ENCODE assay signal across 8 cellular contexts in genomic region chr5:147188200-147189108, GRCh38. TPM values are rescaled to one million over a fixed set of nuclear protein-coding genes. Genes with fewer than 3 reads are reported as not detected.
DNase-seq lines count a peak whose midpoint lies in the region; TF ChIP-seq lines count a peak whose summit lies in the region.

No MANE protein-coding gene starts in this region.

- no peak overlapping the region for H4K91ac ChIP-seq in H9 (ENCODE audit: insufficient read length, low read depth, low read length)

- no peak overlapping the region for H3K18ac ChIP-seq in H9 (ENCODE audit: insufficient read length, low read depth, low read length)

- H3K27me3 Mint-ChIP-seq in H9 (ENCODE audit: low read depth) = peaks cover 2% of the 10 kb centered on the region; the same call in 1 of the 2 replicates
- H3K27me3 Mint-ChIP-seq in MCF 10A (ENCODE audit: insufficient read depth, unreplicated experiment) = no peaks in the 10 kb centered on the region

- no TSS peak for BruUV-seq in MCF 10A (replicated peaks; lab: Mats Ljungman, UMichigan)

- TF ChIP-seq CTCF in H9 (conservative IDR thresholded peaks at IDR 0.05) (peak; percentile 91), MM.1S (IDR thresholded peaks at IDR 0.05; ENCODE audit: low read length) (peak; percentile 83), MCF 10A (IDR thresholded peaks at IDR 0.05; ENCODE audit: unreplicated experiment) (peak; percentile 91)

- H3F3A ChIP-seq in MM.1S (ENCODE audit: insufficient read depth, low read length) = no peaks in the 10 kb centered on the region

- H3K27ac Mint-ChIP-seq in H9 = no peak overlapping the region; a peak in 1 of 7 replicates
- H3K27ac Mint-ChIP-seq in MCF 10A (ENCODE audit: low read depth, unreplicated experiment) = no peak overlapping the region

- no peaks in the 10 kb centered on the region for H3K23me2 ChIP-seq in H9 (ENCODE audit: insufficient read length, low read depth, low read length, poor library complexity, severe bottlenecking)

- H3K14ac ChIP-seq in H9 (ENCODE audit: insufficient read depth, low read length) = no peak overlapping the region

- H2AFZ ChIP-seq in H9 (ENCODE audit: low read length) (peak overlapping the region; percentile 85), MM.1S (ENCODE audit: low read length) (peak overlapping the region; percentile 77)

- POLR2A ChIA-PET in MCF 10A (lab: Yijun Ruan, JAX) = interaction anchor here (0.5 to 1.0 kb wide), 5 partner anchors 65 to 655 kb away, joined by 3 to 6 read pairs (median 4); no protein-coding TSS in a partner anchor

- H3K4me1 Mint-ChIP-seq in H9 (peaks cover 32 to 35% of the 10 kb centered on the region in 2 experiments), MCF 10A (ENCODE audit: insufficient read depth, unreplicated experiment) (no peaks in the 10 kb centered on the region)

- H2BK12ac ChIP-seq in H9 (ENCODE audit: insufficient read length, low read depth, low read length) = no peak overlapping the region

- intact Hi-C loops in MCF 10A (cut with micrococcal nuclease) = loop anchor here (1.0 to 5.0 kb wide), 5 partner anchors 91 to 655 kb away; no protein-coding TSS in a partner anchor

- no peak overlapping the region for H4K5ac ChIP-seq in H9 (ENCODE audit: insufficient read length, low read depth, low read length)

- no peak overlapping the region for H2AK5ac ChIP-seq in H9 (ENCODE audit: insufficient read length, low read length)

- H3K27ac ChIP-seq in H9 (ENCODE audit: insufficient read length, low read depth, low read length) = no peak overlapping the region
- no peak overlapping the region for H3K27ac ChIP-seq in MM.1S (ENCODE audit: low read length)

- DNase-seq in stimulated activated CD4-positive, alpha-beta T cell treated with anti-CD3 and anti-CD28 coated beads, Interleukin-12 subunit alpha, Interleukin-12 subunit beta, amount 100 ng/mL, for 4 hours = peak; percentile 3
- DNase-seq in stimulated activated CD4-positive, alpha-beta T cell treated with anti-CD3 and anti-CD28 coated beads, Interleukin-4, amount 100 ng/mL, for 1 hour = no peak
- DNase-seq in H9 = peak; percentile 38
- peak; percentile 83 for DNase-seq in MM.1S
- DNase-seq in SHP77 (lab: John Stamatoyannopoulos, UW) = peak; percentile 68 to 70
- DNase-seq in MCF 10A (ENCODE audit: unreplicated experiment) = peak; percentile 82
- peak; percentile 97 for DNase-seq in inferior parietal cortex (ENCODE audit: extremely low spot score)
- DNase-seq in stimulated activated CD4-positive, alpha-beta T cell treated with anti-CD3 and anti-CD28 coated beads, Interleukin-1b, Interleukin-23, amount 100 ng/mL, for 48 hours = peak; percentile 5

- H2BK20ac ChIP-seq in H9 (ENCODE audit: low read depth, low read length, poor library complexity, severe bottlenecking) = no peak overlapping the region

- H2BK15ac ChIP-seq in H9 (ENCODE audit: low read depth, low read length) = no peak overlapping the region

- no peaks in the 10 kb centered on the region for H3K9me2 ChIP-seq in MM.1S (replicated peaks; ENCODE audit: insufficient read depth, low read length)

- CTCF ChIA-PET in MCF 10A (lab: Yijun Ruan, JAX) = interaction anchor here (0.6 to 7.4 kb wide), 111 partner anchors 11 to 845 kb away, joined by 3 to 139 read pairs (median 4); no protein-coding TSS in a partner anchor

- no peak overlapping the region for H3K4ac ChIP-seq in H9 (ENCODE audit: low read depth, low read length)

- no peak overlapping the region for H4K8ac ChIP-seq in H9 (replicated peaks; ENCODE audit: insufficient read length, low read depth, low read length)

- no peaks in the 10 kb centered on the region for H3K36me3 Mint-ChIP-seq in H9 (ENCODE audit: insufficient read depth in 1 of 3, low read depth in 3 of 3)
- no peaks in the 10 kb centered on the region for H3K36me3 Mint-ChIP-seq in MCF 10A (ENCODE audit: insufficient read depth, unreplicated experiment)

- H3K4me3 Mint-ChIP-seq in H9 = no peak overlapping the region
- no peak overlapping the region for H3K4me3 Mint-ChIP-seq in MCF 10A (ENCODE audit: unreplicated experiment)

- no peak overlapping the region for H3K23ac ChIP-seq in H9 (ENCODE audit: insufficient read length, low read depth, low read length)

- H3K9me3 Mint-ChIP-seq in H9 (no peaks in the 10 kb centered on the region; a peak in 1 of 5 replicates), MCF 10A (ENCODE audit: unreplicated experiment) (peaks cover 7% of the 10 kb centered on the region)

- H3K4me2 ChIP-seq in H9 (ENCODE audit: insufficient read depth, insufficient read length, low read length) = no peak overlapping the region
- H3K4me2 ChIP-seq in MM.1S (ENCODE audit: low read depth, low read length) = peak overlapping the region; percentile 61

- H3K79me2 ChIP-seq in H9 (ENCODE audit: insufficient read depth, low read length) = no peaks in the 10 kb centered on the region
- H3K79me2 ChIP-seq in MM.1S (ENCODE audit: low read length) = no peaks in the 10 kb centered on the region

- H2BK120ac ChIP-seq in H9 (ENCODE audit: low read depth, low read length, poor library complexity, severe bottlenecking) = no peak overlapping the region

- H3K79me1 ChIP-seq in H9 (ENCODE audit: insufficient read depth, low read depth, low read length, poor library complexity, severe bottlenecking) = no peaks in the 10 kb centered on the region

- H4K20me1 ChIP-seq in H9 (ENCODE audit: control insufficient read depth, insufficient read depth, insufficient read length) (no peaks in the 10 kb centered on the region), MM.1S (ENCODE audit: insufficient read depth, low read length) (no peaks in the 10 kb centered on the region)

- H3T11ph ChIP-seq in H9 (ENCODE audit: low read length) = no peak overlapping the region

- no peaks in the 10 kb centered on the region for H3K36me3 ChIP-seq in MM.1S (replicated peaks; ENCODE audit: insufficient read depth, low read length)

- H3K4me1 ChIP-seq in H9 (ENCODE audit: insufficient read depth, low read length) = peaks cover 12% of the 10 kb centered on the region
- no peaks in the 10 kb centered on the region for H3K4me1 ChIP-seq in MM.1S (ENCODE audit: low read length)

- H3K56ac ChIP-seq in H9 (ENCODE audit: insufficient read length, low read depth, low read length) = no peak overlapping the region

- H3K27me3 ChIP-seq in H9 (ENCODE audit: insufficient read depth, low read length) (no peaks in the 10 kb centered on the region), MM.1S (replicated peaks; ENCODE audit: insufficient read depth, low read length) (no peaks in the 10 kb centered on the region)

- H3K9me3 ChIP-seq in H9 (ENCODE audit: control insufficient read depth, low read depth, low read length) = no peaks in the 10 kb centered on the region
- no peaks in the 10 kb centered on the region for H3K9me3 ChIP-seq in MM.1S (replicated peaks; ENCODE audit: insufficient read depth, low read length)

- no CpG with 5 or more reads among the region's 20 CpGs for WGBS in H9 (ENCODE audit: extremely low coverage, insufficient read length, low lambda C conversion rate)

- H2BK5ac ChIP-seq in H9 (ENCODE audit: insufficient read length, low read length) = no peak overlapping the region

- peak overlapping the region; percentile 12; the same call in 1 of the 2 replicates for H3K4me3 ChIP-seq in MM.1S (ENCODE audit: low read length)

- H3K9ac ChIP-seq in H9 (ENCODE audit: extremely low read depth, insufficient read length, low read length) (no peak overlapping the region), MM.1S (ENCODE audit: low read length) (no peak overlapping the region)

RNA-seq across cellular contexts. Expression of gene STK32A, which starts 46.4 kb away (rescaled TPM):
- total RNA-seq in H9 (2021) = 0.99 and 1.3 TPM in 2 replicates
- 3.3 and 11.4 TPM in 2 replicates for total RNA-seq in MCF 10A (2022)
